25 cellular contexts compared by ENCODE assay signal in genomic region chr10:72550239-72550638, GRCh38.
A peak's percentile ranks its signal among the peaks of the same experiment; 100 is the strongest.
DNase-seq lines count a peak whose midpoint lies in the region; ATAC-seq, FAIRE-seq and TF ChIP-seq lines count a peak whose summit lies in the region.
"Had no signal": no experiment of that assay in that cellular context is flagged by ENCODE, and none has a peak within 500 bp of the region (broad histone marks: within the 10 kb centered on the region; RNA-seq: fewer than 3 reads in every experiment).

No MANE protein-coding gene starts in this region.

- no peaks in the 10 kb centered on the region for H3K27me3 Mint-ChIP-seq in type B pancreatic cell
- no peaks in the 10 kb centered on the region for H3K27me3 Mint-ChIP-seq in osteocyte (ENCODE audit: unreplicated experiment)
- H3K27me3 Mint-ChIP-seq: CD4-positive, CD25-positive, alpha-beta regulatory T cell had no signal

- TF ChIP-seq POLR2A in GM12892 (IDR thresholded peaks at IDR 0.05; ENCODE audit: low read depth, low read length) (no peak), adrenal gland (IDR thresholded peaks at IDR 0.05) (no peak)

- peak; percentile 71 for ATAC-seq in esophagus mucosa
- ATAC-seq: Right ventricle myocardium inferior, SK-N-SH treated with all-trans-retinoic acid at 6 μM for 48 hours had no signal

- DNase-seq in D721Med (ENCODE audit: insufficient read length, low spot score) (no peak), GM12892 (ENCODE audit: insufficient read length) (no peak), NCI-H526 treated with DMSO at 0.1 percent for 48 hours (lab: John Stamatoyannopoulos, UW) (peak; percentile 35), type B pancreatic cell (ENCODE audit: extremely low spot score, unreplicated experiment) (no peak), adrenal gland (no peak), osteocyte (ENCODE audit: extremely low spot score, unreplicated experiment) (no peak)
- DNase-seq: CD4-positive, CD25-positive, alpha-beta regulatory T cell; KG1; MM.1S; NCI-H1417; NCI-H1694; NCI-H2081; NCI-H2171; NCI-H226; NCI-H510A; NCI-H82; NK-92 treated with Interleukin-12 subunit alpha and Interleukin-12 subunit beta, amount 100 ng/mL, for 24 hours; PC-9; SJCRH30 had no signal

- intact Hi-C loops in adrenal gland (cut with DNase I) = no loop called here

- H3K36me3 Mint-ChIP-seq in type B pancreatic cell (peaks cover 17% of the 10 kb centered on the region), osteocyte (ENCODE audit: unreplicated experiment) (peaks cover 28% of the 10 kb centered on the region)

- H3K27ac Mint-ChIP-seq in type B pancreatic cell (no peak overlapping the region), osteocyte (ENCODE audit: unreplicated experiment) (no peak overlapping the region)
- H3K27ac Mint-ChIP-seq: CD4-positive, CD25-positive, alpha-beta regulatory T cell had no signal

- no peak overlapping the region for H3K27ac ChIP-seq in adrenal gland
- H3K27ac ChIP-seq: BLaER1, PC-9, SJCRH30 had no signal

- no peak for TF ChIP-seq CTCF in D721Med (IDR thresholded peaks at IDR 0.05; ENCODE audit: insufficient read depth, missing control alignments)
- TF ChIP-seq CTCF in type B pancreatic cell (conservative IDR thresholded peaks at IDR 0.05) = no peak
- TF ChIP-seq CTCF in adrenal gland (IDR thresholded peaks at IDR 0.05) = no peak
- no peak for TF ChIP-seq CTCF in osteocyte (IDR thresholded peaks at IDR 0.05)

- 95 to 100% (median 97%) methylated on average over 2 of the region's 2 CpGs for WGBS in adrenal gland, 4 donors

- H3K9me3 Mint-ChIP-seq in type B pancreatic cell (no peaks in the 10 kb centered on the region), osteocyte (ENCODE audit: unreplicated experiment) (no peaks in the 10 kb centered on the region)
- H3K9me3 Mint-ChIP-seq: CD4-positive, CD25-positive, alpha-beta regulatory T cell had no signal

- peaks cover 0 to 14% of the 10 kb centered on the region in 2 donors for H3K36me3 ChIP-seq in adrenal gland (replicated peaks in 1 of 2)

- H3K4me1 ChIP-seq in adrenal gland (replicated peaks in 1 of 2) = peaks cover 7 to 8% of the 10 kb centered on the region in 2 donors
- H3K4me1 ChIP-seq: BLaER1 had no signal

- H3K4me1 Mint-ChIP-seq in type B pancreatic cell (ENCODE audit: unreplicated experiment) (peaks cover 3% of the 10 kb centered on the region), osteocyte (ENCODE audit: unreplicated experiment) (peaks cover 5% of the 10 kb centered on the region)

- FAIRE-seq in D721Med (lab: Jason Lieb, UNC) = peak; percentile 83
- FAIRE-seq in GM12892 (lab: Jason Lieb, UNC) = peak; percentile 54
- FAIRE-seq: A204.1, GM19239 had no signal

- no peaks in the 10 kb centered on the region for H3K9me3 ChIP-seq in adrenal gland (replicated peaks in 1 of 3)
- H3K9me3 ChIP-seq: BLaER1, SJCRH30 had no signal

- H3K4me3 ChIP-seq in adrenal gland = no peak overlapping the region
- H3K4me3 ChIP-seq: BLaER1, PC-9, SJCRH30 had no signal

- H3K4me3 Mint-ChIP-seq in type B pancreatic cell = no peak overlapping the region
- H3K4me3 Mint-ChIP-seq in osteocyte (ENCODE audit: unreplicated experiment) = no peak overlapping the region
- H3K4me3 Mint-ChIP-seq: CD4-positive, CD25-positive, alpha-beta regulatory T cell had no signal

- no peaks in the 10 kb centered on the region for H3K27me3 ChIP-seq in adrenal gland
- H3K27me3 ChIP-seq: BLaER1, SJCRH30 had no signal
